In the genomic region with DNA sequence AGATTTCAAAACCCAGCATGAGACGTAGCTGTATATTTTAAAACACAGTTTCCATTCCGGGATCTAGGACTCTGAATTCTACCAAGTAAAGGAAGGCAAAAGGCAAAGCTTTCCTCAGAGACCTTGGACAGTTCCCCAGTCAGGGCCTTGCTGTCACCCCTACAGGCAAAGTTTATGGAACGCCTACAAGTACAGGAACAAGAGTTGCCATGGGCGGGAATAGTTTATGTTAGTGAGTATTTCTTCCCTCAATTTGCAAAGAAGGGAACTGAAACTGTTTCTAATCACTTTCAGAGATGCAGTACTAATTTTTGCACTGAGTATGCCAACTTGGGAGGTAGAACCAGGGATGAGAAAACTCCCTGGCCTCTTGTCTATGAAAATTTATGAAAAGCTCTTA, we compare ENCODE assay signal across 1 cellular context.
TF ChIP-seq lines count a peak whose summit lies in the region.

No MANE protein-coding gene starts in this region.

TF ChIP-seq in K562, 482 proteins besides CTCF, POLR2A, EP300 and RAD21 (continued from another document and continues in another):
- TF ChIP-seq, protein P1, sequence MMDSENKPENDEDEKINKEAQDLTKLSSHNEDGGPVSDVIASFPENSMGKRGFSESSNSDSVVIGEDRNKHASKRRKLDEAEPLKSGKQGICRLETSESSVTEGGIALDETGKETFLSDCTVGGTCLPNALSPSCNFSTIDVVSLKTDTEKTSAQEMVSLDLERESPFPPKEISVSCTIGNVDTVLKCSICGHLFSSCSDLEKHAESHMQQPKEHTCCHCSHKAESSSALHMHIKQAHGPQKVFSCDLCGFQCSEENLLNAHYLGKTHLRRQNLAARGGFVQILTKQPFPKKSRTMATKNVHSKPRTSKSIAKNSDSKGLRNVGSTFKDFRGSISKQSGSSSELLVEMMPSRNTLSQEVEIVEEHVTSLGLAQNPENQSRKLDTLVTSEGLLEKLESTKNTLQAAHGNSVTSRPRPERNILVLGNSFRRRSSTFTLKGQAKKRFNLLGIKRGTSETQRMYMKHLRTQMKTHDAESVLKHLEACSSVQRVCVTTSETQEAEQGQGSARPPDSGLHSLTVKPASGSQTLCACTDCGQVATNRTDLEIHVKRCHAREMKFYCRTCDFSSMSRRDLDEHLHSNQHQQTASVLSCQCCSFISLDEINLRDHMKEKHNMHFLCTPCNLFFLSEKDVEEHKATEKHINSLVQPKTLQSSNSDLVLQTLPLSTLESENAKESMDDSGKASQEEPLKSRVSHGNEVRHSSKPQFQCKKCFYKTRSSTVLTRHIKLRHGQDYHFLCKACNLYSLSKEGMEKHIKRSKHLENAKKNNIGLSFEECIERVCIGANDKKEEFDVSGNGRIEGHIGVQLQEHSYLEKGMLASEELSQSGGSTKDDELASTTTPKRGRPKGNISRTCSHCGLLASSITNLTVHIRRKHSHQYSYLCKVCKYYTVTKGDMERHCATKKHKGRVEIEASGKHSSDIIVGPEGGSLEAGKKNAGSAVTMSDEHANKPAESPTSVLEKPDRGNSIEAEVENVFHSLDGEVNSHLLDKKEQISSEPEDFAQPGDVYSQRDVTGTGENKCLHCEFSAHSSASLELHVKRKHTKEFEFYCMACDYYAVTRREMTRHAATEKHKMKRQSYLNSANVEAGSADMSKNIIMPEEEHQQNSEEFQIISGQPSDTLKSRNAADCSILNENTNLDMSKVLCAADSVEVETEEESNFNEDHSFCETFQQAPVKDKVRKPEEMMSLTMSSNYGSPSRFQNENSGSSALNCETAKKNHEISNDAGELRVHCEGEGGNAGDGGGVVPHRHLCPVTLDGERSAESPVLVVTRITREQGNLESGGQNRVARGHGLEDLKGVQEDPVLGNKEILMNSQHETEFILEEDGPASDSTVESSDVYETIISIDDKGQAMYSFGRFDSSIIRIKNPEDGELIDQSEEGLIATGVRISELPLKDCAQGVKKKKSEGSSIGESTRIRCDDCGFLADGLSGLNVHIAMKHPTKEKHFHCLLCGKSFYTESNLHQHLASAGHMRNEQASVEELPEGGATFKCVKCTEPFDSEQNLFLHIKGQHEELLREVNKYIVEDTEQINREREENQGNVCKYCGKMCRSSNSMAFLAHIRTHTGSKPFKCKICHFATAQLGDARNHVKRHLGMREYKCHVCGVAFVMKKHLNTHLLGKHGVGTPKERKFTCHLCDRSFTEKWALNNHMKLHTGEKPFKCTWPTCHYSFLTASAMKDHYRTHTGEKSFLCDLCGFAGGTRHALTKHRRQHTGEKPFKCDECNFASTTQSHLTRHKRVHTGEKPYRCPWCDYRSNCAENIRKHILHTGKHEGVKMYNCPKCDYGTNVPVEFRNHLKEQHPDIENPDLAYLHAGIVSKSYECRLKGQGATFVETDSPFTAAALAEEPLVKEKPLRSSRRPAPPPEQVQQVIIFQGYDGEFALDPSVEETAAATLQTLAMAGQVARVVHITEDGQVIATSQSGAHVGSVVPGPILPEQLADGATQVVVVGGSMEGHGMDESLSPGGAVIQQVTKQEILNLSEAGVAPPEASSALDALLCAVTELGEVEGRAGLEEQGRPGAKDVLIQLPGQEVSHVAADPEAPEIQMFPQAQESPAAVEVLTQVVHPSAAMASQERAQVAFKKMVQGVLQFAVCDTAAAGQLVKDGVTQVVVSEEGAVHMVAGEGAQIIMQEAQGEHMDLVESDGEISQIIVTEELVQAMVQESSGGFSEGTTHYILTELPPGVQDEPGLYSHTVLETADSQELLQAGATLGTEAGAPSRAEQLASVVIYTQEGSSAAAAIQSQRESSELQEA (IDR thresholded peaks at IDR 0.05; ENCODE audit: low read depth): no peak
- no peak for TF ChIP-seq SOX6 (IDR thresholded peaks at IDR 0.05)
- TF ChIP-seq SNIP1 (IDR thresholded peaks at IDR 0.05; ENCODE audit: low read depth): no peak
- TF ChIP-seq TAF9B (IDR thresholded peaks at IDR 0.05; ENCODE audit: partially characterized antibody): no peak
- no peak for TF ChIP-seq ZNF140 (CRISPR knock-in tag; IDR thresholded peaks at IDR 0.05)
- no peak for TF ChIP-seq ZNF561 (CRISPR knock-in tag; conservative IDR thresholded peaks at IDR 0.05)
- no peak for TF ChIP-seq TSC22D4 (tag; IDR thresholded peaks at IDR 0.05)
- no peak for TF ChIP-seq ZBTB8A (IDR thresholded peaks at IDR 0.05; ENCODE audit: partially characterized antibody)
- TF ChIP-seq, protein P2, sequence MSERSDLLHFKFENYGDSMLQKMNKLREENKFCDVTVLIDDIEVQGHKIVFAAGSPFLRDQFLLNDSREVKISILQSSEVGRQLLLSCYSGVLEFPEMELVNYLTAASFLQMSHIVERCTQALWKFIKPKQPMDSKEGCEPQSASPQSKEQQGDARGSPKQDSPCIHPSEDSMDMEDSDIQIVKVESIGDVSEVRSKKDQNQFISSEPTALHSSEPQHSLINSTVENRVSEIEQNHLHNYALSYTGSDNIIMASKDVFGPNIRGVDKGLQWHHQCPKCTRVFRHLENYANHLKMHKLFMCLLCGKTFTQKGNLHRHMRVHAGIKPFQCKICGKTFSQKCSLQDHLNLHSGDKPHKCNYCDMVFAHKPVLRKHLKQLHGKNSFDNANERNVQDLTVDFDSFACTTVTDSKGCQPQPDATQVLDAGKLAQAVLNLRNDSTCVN (CRISPR knock-in tag; IDR thresholded peaks at IDR 0.05): no peak
- no peak for TF ChIP-seq CBX5 (IDR thresholded peaks at IDR 0.05; ENCODE audit: borderline replicate concordance, low read depth)
- TF ChIP-seq, protein P3, sequence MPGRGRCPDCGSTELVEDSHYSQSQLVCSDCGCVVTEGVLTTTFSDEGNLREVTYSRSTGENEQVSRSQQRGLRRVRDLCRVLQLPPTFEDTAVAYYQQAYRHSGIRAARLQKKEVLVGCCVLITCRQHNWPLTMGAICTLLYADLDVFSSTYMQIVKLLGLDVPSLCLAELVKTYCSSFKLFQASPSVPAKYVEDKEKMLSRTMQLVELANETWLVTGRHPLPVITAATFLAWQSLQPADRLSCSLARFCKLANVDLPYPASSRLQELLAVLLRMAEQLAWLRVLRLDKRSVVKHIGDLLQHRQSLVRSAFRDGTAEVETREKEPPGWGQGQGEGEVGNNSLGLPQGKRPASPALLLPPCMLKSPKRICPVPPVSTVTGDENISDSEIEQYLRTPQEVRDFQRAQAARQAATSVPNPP (IDR thresholded peaks at IDR 0.05; ENCODE audit: borderline replicate concordance, insufficient read depth, insufficient read length): no peak
- peak; percentile 77; the same call in 1 of the 2 replicates for TF ChIP-seq ZNF644 (tag; IDR thresholded peaks at IDR 0.05; ENCODE audit: low read depth)
- no peak for TF ChIP-seq ZNF324 (CRISPR knock-in tag; IDR thresholded peaks at IDR 0.05)
- TF ChIP-seq ZNF175 (CRISPR knock-in tag; IDR thresholded peaks at IDR 0.05; ENCODE audit: low read depth): 0 out of 2 replicates have a peak, but pooled peaks have one; percentile 45
- TF ChIP-seq, protein P4, sequence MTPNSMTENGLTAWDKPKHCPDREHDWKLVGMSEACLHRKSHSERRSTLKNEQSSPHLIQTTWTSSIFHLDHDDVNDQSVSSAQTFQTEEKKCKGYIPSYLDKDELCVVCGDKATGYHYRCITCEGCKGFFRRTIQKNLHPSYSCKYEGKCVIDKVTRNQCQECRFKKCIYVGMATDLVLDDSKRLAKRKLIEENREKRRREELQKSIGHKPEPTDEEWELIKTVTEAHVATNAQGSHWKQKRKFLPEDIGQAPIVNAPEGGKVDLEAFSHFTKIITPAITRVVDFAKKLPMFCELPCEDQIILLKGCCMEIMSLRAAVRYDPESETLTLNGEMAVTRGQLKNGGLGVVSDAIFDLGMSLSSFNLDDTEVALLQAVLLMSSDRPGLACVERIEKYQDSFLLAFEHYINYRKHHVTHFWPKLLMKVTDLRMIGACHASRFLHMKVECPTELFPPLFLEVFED (CRISPR knock-in tag; conservative IDR thresholded peaks at IDR 0.05): no peak
- TF ChIP-seq TCF7L2 (IDR thresholded peaks at IDR 0.05; ENCODE audit: low read depth, low read length): no peak
- TF ChIP-seq SMAD2 (IDR thresholded peaks at IDR 0.05; ENCODE audit: low read depth, low read length): no peak
- no peak for TF ChIP-seq KDM5B (IDR thresholded peaks at IDR 0.05; ENCODE audit: insufficient replicate concordance, low read depth, low read length)
- TF ChIP-seq ZNF766 (CRISPR knock-in tag; conservative IDR thresholded peaks at IDR 0.05): peak; percentile 62; the same call in 1 of the 2 replicates
- no peak for TF ChIP-seq NBN (IDR thresholded peaks at IDR 0.05; ENCODE audit: low read depth)
- no peak for TF ChIP-seq SIX5 (IDR thresholded peaks at IDR 0.05; ENCODE audit: borderline replicate concordance in 1 of 2, insufficient read depth in 1 of 2, low read depth in 1 of 2, low read length in 2 of 2)
- TF ChIP-seq NFIX (CRISPR knock-in tag; IDR thresholded peaks at IDR 0.05; ENCODE audit: low read depth): no peak
- no peak for TF ChIP-seq SREBF2 (CRISPR knock-in tag; IDR thresholded peaks at IDR 0.05)
- TF ChIP-seq EHMT2 (IDR thresholded peaks at IDR 0.05): peak; percentile 95
- TF ChIP-seq NFXL1 (CRISPR knock-in tag; IDR thresholded peaks at IDR 0.05): no peak
- TF ChIP-seq, protein P5, sequence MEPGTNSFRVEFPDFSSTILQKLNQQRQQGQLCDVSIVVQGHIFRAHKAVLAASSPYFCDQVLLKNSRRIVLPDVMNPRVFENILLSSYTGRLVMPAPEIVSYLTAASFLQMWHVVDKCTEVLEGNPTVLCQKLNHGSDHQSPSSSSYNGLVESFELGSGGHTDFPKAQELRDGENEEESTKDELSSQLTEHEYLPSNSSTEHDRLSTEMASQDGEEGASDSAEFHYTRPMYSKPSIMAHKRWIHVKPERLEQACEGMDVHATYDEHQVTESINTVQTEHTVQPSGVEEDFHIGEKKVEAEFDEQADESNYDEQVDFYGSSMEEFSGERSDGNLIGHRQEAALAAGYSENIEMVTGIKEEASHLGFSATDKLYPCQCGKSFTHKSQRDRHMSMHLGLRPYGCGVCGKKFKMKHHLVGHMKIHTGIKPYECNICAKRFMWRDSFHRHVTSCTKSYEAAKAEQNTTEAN (CRISPR knock-in tag; IDR thresholded peaks at IDR 0.05): no peak
- no peak for TF ChIP-seq ZNF3 (CRISPR knock-in tag; IDR thresholded peaks at IDR 0.05)
- TF ChIP-seq, protein P6, sequence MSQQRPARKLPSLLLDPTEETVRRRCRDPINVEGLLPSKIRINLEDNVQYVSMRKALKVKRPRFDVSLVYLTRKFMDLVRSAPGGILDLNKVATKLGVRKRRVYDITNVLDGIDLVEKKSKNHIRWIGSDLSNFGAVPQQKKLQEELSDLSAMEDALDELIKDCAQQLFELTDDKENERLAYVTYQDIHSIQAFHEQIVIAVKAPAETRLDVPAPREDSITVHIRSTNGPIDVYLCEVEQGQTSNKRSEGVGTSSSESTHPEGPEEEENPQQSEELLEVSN (IDR thresholded peaks at IDR 0.05; ENCODE audit: borderline replicate concordance in 1 of 2, extremely low read depth in 1 of 2, insufficient read depth in 1 of 2, insufficient read length in 1 of 2, low read depth in 1 of 2, low read length in 1 of 2, poor library complexity in 1 of 2, severe bottlenecking in 1 of 2): no peak
- TF ChIP-seq ZNF699 (CRISPR knock-in tag; IDR thresholded peaks at IDR 0.05; ENCODE audit: insufficient replicate concordance): no peak
- TF ChIP-seq, protein P7, sequence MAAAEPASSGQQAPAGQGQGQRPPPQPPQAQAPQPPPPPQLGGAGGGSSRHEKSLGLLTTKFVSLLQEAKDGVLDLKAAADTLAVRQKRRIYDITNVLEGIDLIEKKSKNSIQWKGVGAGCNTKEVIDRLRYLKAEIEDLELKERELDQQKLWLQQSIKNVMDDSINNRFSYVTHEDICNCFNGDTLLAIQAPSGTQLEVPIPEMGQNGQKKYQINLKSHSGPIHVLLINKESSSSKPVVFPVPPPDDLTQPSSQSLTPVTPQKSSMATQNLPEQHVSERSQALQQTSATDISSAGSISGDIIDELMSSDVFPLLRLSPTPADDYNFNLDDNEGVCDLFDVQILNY (CRISPR knock-in tag; IDR thresholded peaks at IDR 0.05): no peak
- TF ChIP-seq TBP (optimal IDR thresholded peaks at IDR 0.05; ENCODE audit: low read depth, low read length): no peak
- no peak for TF ChIP-seq POLR3A (IDR thresholded peaks at IDR 0.05; ENCODE audit: borderline replicate concordance, extremely low read depth, insufficient read depth, insufficient read length)
- TF ChIP-seq, protein P8, sequence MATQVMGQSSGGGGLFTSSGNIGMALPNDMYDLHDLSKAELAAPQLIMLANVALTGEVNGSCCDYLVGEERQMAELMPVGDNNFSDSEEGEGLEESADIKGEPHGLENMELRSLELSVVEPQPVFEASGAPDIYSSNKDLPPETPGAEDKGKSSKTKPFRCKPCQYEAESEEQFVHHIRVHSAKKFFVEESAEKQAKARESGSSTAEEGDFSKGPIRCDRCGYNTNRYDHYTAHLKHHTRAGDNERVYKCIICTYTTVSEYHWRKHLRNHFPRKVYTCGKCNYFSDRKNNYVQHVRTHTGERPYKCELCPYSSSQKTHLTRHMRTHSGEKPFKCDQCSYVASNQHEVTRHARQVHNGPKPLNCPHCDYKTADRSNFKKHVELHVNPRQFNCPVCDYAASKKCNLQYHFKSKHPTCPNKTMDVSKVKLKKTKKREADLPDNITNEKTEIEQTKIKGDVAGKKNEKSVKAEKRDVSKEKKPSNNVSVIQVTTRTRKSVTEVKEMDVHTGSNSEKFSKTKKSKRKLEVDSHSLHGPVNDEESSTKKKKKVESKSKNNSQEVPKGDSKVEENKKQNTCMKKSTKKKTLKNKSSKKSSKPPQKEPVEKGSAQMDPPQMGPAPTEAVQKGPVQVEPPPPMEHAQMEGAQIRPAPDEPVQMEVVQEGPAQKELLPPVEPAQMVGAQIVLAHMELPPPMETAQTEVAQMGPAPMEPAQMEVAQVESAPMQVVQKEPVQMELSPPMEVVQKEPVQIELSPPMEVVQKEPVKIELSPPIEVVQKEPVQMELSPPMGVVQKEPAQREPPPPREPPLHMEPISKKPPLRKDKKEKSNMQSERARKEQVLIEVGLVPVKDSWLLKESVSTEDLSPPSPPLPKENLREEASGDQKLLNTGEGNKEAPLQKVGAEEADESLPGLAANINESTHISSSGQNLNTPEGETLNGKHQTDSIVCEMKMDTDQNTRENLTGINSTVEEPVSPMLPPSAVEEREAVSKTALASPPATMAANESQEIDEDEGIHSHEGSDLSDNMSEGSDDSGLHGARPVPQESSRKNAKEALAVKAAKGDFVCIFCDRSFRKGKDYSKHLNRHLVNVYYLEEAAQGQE (CRISPR knock-in tag; IDR thresholded peaks at IDR 0.05; ENCODE audit: low read depth): peak; percentile 96
- TF ChIP-seq, protein P9, sequence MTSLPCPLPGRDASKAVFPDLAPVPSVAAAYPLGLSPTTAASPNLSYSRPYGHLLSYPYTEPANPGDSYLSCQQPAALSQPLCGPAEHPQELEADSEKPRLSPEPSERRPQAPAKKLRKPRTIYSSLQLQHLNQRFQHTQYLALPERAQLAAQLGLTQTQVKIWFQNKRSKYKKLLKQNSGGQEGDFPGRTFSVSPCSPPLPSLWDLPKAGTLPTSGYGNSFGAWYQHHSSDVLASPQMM (CRISPR knock-in tag; IDR thresholded peaks at IDR 0.05): no peak
- no peak for TF ChIP-seq XRCC4 (IDR thresholded peaks at IDR 0.05; ENCODE audit: extremely low read depth, insufficient read depth, insufficient read length)
- TF ChIP-seq TGIF2 (CRISPR knock-in tag; IDR thresholded peaks at IDR 0.05): no peak
- no peak for TF ChIP-seq STAT5B (CRISPR knock-in tag; IDR thresholded peaks at IDR 0.05)
- no peak for TF ChIP-seq NFRKB (IDR thresholded peaks at IDR 0.05; ENCODE audit: low read depth)
- no peak for TF ChIP-seq HNRNPL (IDR thresholded peaks at IDR 0.05; ENCODE audit: low read depth, low read length)
- no peak for TF ChIP-seq CHD4 (IDR thresholded peaks at IDR 0.05; ENCODE audit: insufficient read depth, insufficient replicate concordance, low read depth, low read length, poor library complexity, severe bottlenecking)
